Comparison of ENCODE assay signal across 23 cellular contexts in genomic region chr7:132643302-132643701, GRCh38.
"Had no signal": no experiment of that assay in that cellular context is flagged by ENCODE, and none has a peak within 500 bp of the region (broad histone marks: within the 10 kb centered on the region; RNA-seq: fewer than 3 reads in every experiment).

No MANE protein-coding gene starts in this region.

- H3K9me3 Mint-ChIP-seq: natural killer cell; neural crest cell; stimulated activated naive B cell treated with anti-CD40 and anti-IgM and Interleukin-4, amounts not matched to agents 10 μg/mL and 1 μg/mL and 100 μg/mL, for 72 hours; stimulated activated naive CD8-positive, alpha-beta T cell treated with anti-CD3 and anti-CD28 coated beads, Interleukin-15, amount 100 ng/mL, for 72 hours had no signal

- H3K36me3 ChIP-seq: gastrocnemius medialis, heart right ventricle, spleen, tibial nerve, upper lobe of right lung, vagina had no signal

- H3K4me1 ChIP-seq: gastrocnemius medialis, heart right ventricle, spleen, testis, tibial nerve, upper lobe of right lung, vagina had no signal

- H3K9me3 ChIP-seq: gastrocnemius medialis, heart right ventricle, spleen, testis, tibial nerve, upper lobe of right lung, vagina had no signal

- H3K27ac Mint-ChIP-seq: natural killer cell; stimulated activated naive B cell treated with anti-CD40 and anti-IgM and Interleukin-4, amounts not matched to agents 10 μg/mL and 1 μg/mL and 100 μg/mL, for 72 hours; stimulated activated naive CD8-positive, alpha-beta T cell treated with anti-CD3 and anti-CD28 coated beads, Interleukin-15, amount 100 ng/mL, for 72 hours had no signal

- H3K4me3 ChIP-seq: dorsolateral prefrontal cortex, gastrocnemius medialis, heart right ventricle, spleen, testis, tibial nerve, upper lobe of right lung, vagina had no signal

- H3K36me3 Mint-ChIP-seq: natural killer cell; stimulated activated naive B cell treated with anti-CD40 and anti-IgM and Interleukin-4, amounts not matched to agents 10 μg/mL and 1 μg/mL and 100 μg/mL, for 72 hours had no signal

- H3K27ac ChIP-seq: dorsolateral prefrontal cortex, gastrocnemius medialis, heart right ventricle, spleen, testis, tibial nerve, upper lobe of right lung, vagina had no signal

- H3K27me3 ChIP-seq: dorsolateral prefrontal cortex, gastrocnemius medialis, spleen, testis, tibial nerve, upper lobe of right lung, vagina had no signal

- H3K27me3 Mint-ChIP-seq: stimulated activated naive B cell treated with anti-CD40 and anti-IgM and Interleukin-4, amounts not matched to agents 10 μg/mL and 1 μg/mL and 100 μg/mL, for 72 hours; stimulated activated naive CD8-positive, alpha-beta T cell treated with anti-CD3 and anti-CD28 coated beads, Interleukin-15, amount 100 ng/mL, for 72 hours had no signal

- DNase-seq: cortex of kidney; dorsolateral prefrontal cortex; effector CD8-positive, alpha-beta T cell; gastrocnemius medialis; heart right ventricle; hypothalamus; left colon; left ventricle myocardium superior; natural killer cell; posterior cingulate gyrus; spleen; stimulated activated CD4-positive, alpha-beta T cell treated with anti-CD3 and anti-CD28 coated beads, Interleukin-15, amount 100 ng/mL, for 24 hours; stimulated activated CD4-positive, alpha-beta T cell treated with anti-CD3 and anti-CD28 coated beads, Interleukin-1b, Interleukin-23, amount 100 ng/mL, for 48 hours; stimulated activated CD4-positive, alpha-beta T cell treated with anti-CD3 and anti-CD28 coated beads, Interleukin-4, amount 100 ng/mL, for 24 hours; stimulated activated naive B cell treated with anti-CD40 and anti-IgM and Interleukin-4, amounts not matched to agents 10 μg/mL and 1 μg/mL and 100 μg/mL, for 72 hours; stimulated activated naive CD8-positive, alpha-beta T cell treated with anti-CD3 and anti-CD28 coated beads, Interleukin-15, amount 100 ng/mL, for 72 hours; testis; upper lobe of right lung had no signal

- H3K4me1 Mint-ChIP-seq: natural killer cell; stimulated activated naive B cell treated with anti-CD40 and anti-IgM and Interleukin-4, amounts not matched to agents 10 μg/mL and 1 μg/mL and 100 μg/mL, for 72 hours; stimulated activated naive CD8-positive, alpha-beta T cell treated with anti-CD3 and anti-CD28 coated beads, Interleukin-15, amount 100 ng/mL, for 72 hours had no signal

- H3K4me3 Mint-ChIP-seq: natural killer cell; neural crest cell; stimulated activated naive B cell treated with anti-CD40 and anti-IgM and Interleukin-4, amounts not matched to agents 10 μg/mL and 1 μg/mL and 100 μg/mL, for 72 hours; stimulated activated naive CD8-positive, alpha-beta T cell treated with anti-CD3 and anti-CD28 coated beads, Interleukin-15, amount 100 ng/mL, for 72 hours had no signal

- ATAC-seq: esophagus mucosa; gastrocnemius medialis; heart right ventricle; left colon; left ventricle myocardium superior; natural killer cell; sciatic nerve; stimulated activated naive B cell treated with anti-CD40 and anti-IgM and Interleukin-4, amounts not matched to agents 10 μg/mL and 1 μg/mL and 100 μg/mL, for 72 hours; stimulated activated naive CD8-positive, alpha-beta T cell treated with anti-CD3 and anti-CD28 coated beads, Interleukin-15, amount 100 ng/mL, for 72 hours; upper lobe of right lung had no signal
